Comparison of ENCODE assay signal across 15 cellular contexts in the genomic region with DNA sequence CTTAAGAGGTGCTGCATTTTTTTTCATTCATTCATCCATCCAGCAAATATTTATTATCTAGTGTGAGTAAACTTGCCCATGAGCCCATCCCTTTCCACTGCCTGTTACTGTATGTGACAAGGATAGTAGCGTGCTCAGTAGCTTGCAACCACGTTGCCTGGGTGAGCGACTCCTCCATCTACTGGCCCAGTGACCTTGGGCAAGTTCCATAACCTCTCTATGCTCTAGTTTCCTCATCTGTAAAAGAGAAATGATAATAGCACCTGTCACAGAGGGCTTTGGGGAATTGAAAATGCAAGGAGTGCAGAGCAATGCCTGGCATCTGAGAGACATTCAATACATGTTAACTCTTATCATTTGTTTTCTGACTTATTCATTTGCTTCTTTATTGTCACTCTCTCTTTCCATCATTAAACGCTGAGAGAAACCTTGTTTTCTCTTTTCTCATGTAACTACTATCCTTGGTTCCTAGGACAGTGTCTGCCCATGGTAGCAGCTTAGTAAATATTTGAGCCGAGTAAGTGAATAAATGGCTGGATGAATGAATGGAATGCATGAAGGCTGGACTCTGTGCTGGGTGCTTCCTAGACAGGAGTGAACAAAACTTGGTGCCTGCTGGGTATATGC.
DNase-seq lines count a peak whose midpoint lies in the region; ATAC-seq and TF ChIP-seq lines count a peak whose summit lies in the region.
"Had no signal": no experiment of that assay in that cellular context is flagged by ENCODE, and none has a peak within 500 bp of the region (broad histone marks: within the 10 kb centered on the region; RNA-seq: fewer than 3 reads in every experiment).

No MANE protein-coding gene starts in this region.

- no peak for DNase-seq in activated CD8-positive, alpha-beta memory T cell treated with anti-CD3 and anti-CD28 coated beads, Interleukin-2, amount 50 U/mL, for 48 hours
- DNase-seq in GM19240 (ENCODE audit: insufficient read length, low spot score) (no peak), COLO668 (lab: John Stamatoyannopoulos, UW; ENCODE audit: unreplicated experiment) (no peak)
- DNase-seq: activated naive CD8-positive, alpha-beta T cell treated with anti-CD3 and anti-CD28 coated beads for 36 hours; CD8-positive, alpha-beta memory T cell; GDM1; hippocampal formation; left ventricle myocardium superior; NCI-H1048; NCI-H446 had no signal

- H3K9me3 Mint-ChIP-seq in nephron, result no peaks in the 10 kb centered on the region
- H3K9me3 Mint-ChIP-seq: CD8-positive, alpha-beta memory T cell; neural progenitor cell had no signal

- ATAC-seq in GM18868 (IDR thresholded peaks at IDR 0.05; ENCODE audit: unreplicated experiment) (peak; percentile 41), GM21723 (IDR thresholded peaks at IDR 0.05; ENCODE audit: unreplicated experiment) (peak; percentile 45), HG03565 (IDR thresholded peaks at IDR 0.05; ENCODE audit: unreplicated experiment) (peak; percentile 24)

- H3K27ac Mint-ChIP-seq in nephron, result peak overlapping the region; percentile 45 to 68 (median 61)
- H3K27ac Mint-ChIP-seq: activated naive CD8-positive, alpha-beta T cell treated with anti-CD3 and anti-CD28 coated beads for 36 hours; neural progenitor cell had no signal

- H3K4me3 Mint-ChIP-seq in nephron, result no peak overlapping the region
- H3K4me3 Mint-ChIP-seq: activated naive CD8-positive, alpha-beta T cell treated with anti-CD3 and anti-CD28 coated beads for 36 hours; CD8-positive, alpha-beta memory T cell; neural progenitor cell had no signal

- peaks cover 80% of the 10 kb centered on the region for H3K4me1 Mint-ChIP-seq in nephron

- no peak for TF ChIP-seq CTCF in nephron (IDR thresholded peaks at IDR 0.05; ENCODE audit: unreplicated experiment in 3 of 3)

- H3K36me3 Mint-ChIP-seq in nephron (ENCODE audit: low read depth), result no peaks in the 10 kb centered on the region

- H3K27me3 Mint-ChIP-seq in nephron (ENCODE audit: low read depth), result no peaks in the 10 kb centered on the region
- H3K27me3 Mint-ChIP-seq: activated naive CD8-positive, alpha-beta T cell treated with anti-CD3 and anti-CD28 coated beads for 36 hours had no signal
